11 cellular contexts compared by ENCODE assay signal in genomic region chr4:1243451-1244080, GRCh38. TPM values are rescaled to one million over a fixed set of nuclear protein-coding genes. Genes with fewer than 3 reads are reported as not detected.
A peak's percentile ranks its signal among the peaks of the same experiment; 100 is the strongest.
DNase-seq lines count a peak whose midpoint lies in the region; ATAC-seq and TF ChIP-seq lines count a peak whose summit lies in the region.
"Had no signal": no experiment of that assay in that cellular context is flagged by ENCODE, and none has a peak within 500 bp of the region (broad histone marks: within the 10 kb centered on the region; RNA-seq: fewer than 3 reads in every experiment).

No MANE protein-coding gene starts in this region.

- no peak overlapping the region for H2BK12ac ChIP-seq in mesenchymal stem cell (ENCODE audit: low read length in 2 of 2)

- no peak overlapping the region for H2AK5ac ChIP-seq in mesenchymal stem cell (ENCODE audit: low read length, severe bottlenecking)

- DNase-seq in Ammon's horn (ENCODE audit: low spot score) (peak; percentile 61), GM10248 (ENCODE audit: extremely low spot score) (no peak), mesenchymal stem cell (no peak), NCI-H1930 (lab: John Stamatoyannopoulos, UW) (no peak), stomach (no peak)
- DNase-seq in activated naive CD8-positive, alpha-beta T cell treated with anti-CD3 and anti-CD28 coated beads, Interleukin-2, amount 10 ng/mL, durations not matched to agents 7 days and 5 days, result peak; percentile 33
- DNase-seq in activated T-helper 1 cell treated with anti-CD3 and anti-CD28 coated beads, Interleukin-12 subunit alpha, Interleukin-12 subunit beta, Interleukin-2, Interleukin-4 antibody, amounts not matched to agents 30 ng/mL and 10 ng/mL and 1 ng/mL, durations not matched to agents 14 hours and 24 hours and 36 hours (ENCODE audit: low spot score), result no peak
- DNase-seq: Kasumi-1 had no signal

- no peak overlapping the region for H3K4me2 ChIP-seq in mesenchymal stem cell (ENCODE audit: low read length, poor library complexity, severe bottlenecking)
- H3K4me2 ChIP-seq: smooth muscle cell had no signal

- peak overlapping the region in 1 of 2 experiments; percentile 38 for H3K14ac ChIP-seq in mesenchymal stem cell (ENCODE audit: low read length in 2 of 2)

- H3K27me3 ChIP-seq in mesenchymal stem cell (ENCODE audit: control insufficient read depth in 1 of 2, insufficient read depth in 1 of 2, low read length in 2 of 2) (no peaks in the 10 kb centered on the region), stomach (no peaks in the 10 kb centered on the region)

- no peak overlapping the region for H3K4ac ChIP-seq in mesenchymal stem cell (ENCODE audit: low read depth in 1 of 2, low read length in 2 of 2)

- no peak for ATAC-seq in activated naive CD8-positive, alpha-beta T cell treated with anti-CD3 and anti-CD28 coated beads, Interleukin-2, amount 10 ng/mL, durations not matched to agents 7 days and 5 days (ENCODE audit: low read depth)
- ATAC-seq in GM18502 (IDR thresholded peaks at IDR 0.05; ENCODE audit: poor library complexity, unreplicated experiment), result no peak

- H3K36me3 ChIP-seq in mesenchymal stem cell (ENCODE audit: control insufficient read depth in 1 of 2, insufficient read depth in 2 of 2, low read depth in 1 of 2, low read length in 2 of 2) (peaks cover 25 to 69% of the 10 kb centered on the region in 2 experiments), stomach (peaks cover 16 to 34% (median 29%) of the 10 kb centered on the region in 4 donors)

- H2BK15ac ChIP-seq in mesenchymal stem cell (ENCODE audit: low read depth, poor library complexity, severe bottlenecking), result no peak overlapping the region

- peak overlapping the region in 1 of 2 experiments; percentile 47 for H3K23ac ChIP-seq in mesenchymal stem cell (ENCODE audit: low read length in 2 of 2)

- no peak for TF ChIP-seq EP300 in stomach (IDR thresholded peaks at IDR 0.05)

- no peaks in the 10 kb centered on the region for H3K27me3 Mint-ChIP-seq in activated naive CD8-positive, alpha-beta T cell treated with anti-CD3 and anti-CD28 coated beads, Interleukin-2, amount 10 ng/mL, durations not matched to agents 7 days and 5 days
- H3K27me3 Mint-ChIP-seq in activated T-helper 1 cell treated with anti-CD3 and anti-CD28 coated beads, Interleukin-12 subunit alpha, Interleukin-12 subunit beta, Interleukin-2, Interleukin-4 antibody, amounts not matched to agents 30 ng/mL and 10 ng/mL and 1 ng/mL, durations not matched to agents 14 hours and 24 hours and 36 hours (ENCODE audit: insufficient read depth), result no peaks in the 10 kb centered on the region
- H3K27me3 Mint-ChIP-seq: stimulated activated naive CD8-positive, alpha-beta T cell treated with anti-CD3 and anti-CD28 coated beads, Interleukin-15, Interleukin-2, amounts not matched to agents 100 ng/mL and 50 ng/mL, for 24 hours had no signal

- H3K27ac ChIP-seq in mesenchymal stem cell (ENCODE audit: low read length, poor library complexity, severe bottlenecking), result no peak overlapping the region
- H3K27ac ChIP-seq in stomach, result peak overlapping the region in 1 of 5 donors; percentile 98

- H3K18ac ChIP-seq in mesenchymal stem cell (ENCODE audit: low read depth in 1 of 2, low read length in 2 of 2), result no peak overlapping the region

- no peak overlapping the region for H3K4me3 Mint-ChIP-seq in activated naive CD8-positive, alpha-beta T cell treated with anti-CD3 and anti-CD28 coated beads, Interleukin-2, amount 10 ng/mL, durations not matched to agents 7 days and 5 days
- no peak overlapping the region for H3K4me3 Mint-ChIP-seq in activated T-helper 1 cell treated with anti-CD3 and anti-CD28 coated beads, Interleukin-12 subunit alpha, Interleukin-12 subunit beta, Interleukin-2, Interleukin-4 antibody, amounts not matched to agents 30 ng/mL and 10 ng/mL and 1 ng/mL, durations not matched to agents 14 hours and 24 hours and 36 hours
- H3K4me3 Mint-ChIP-seq: stimulated activated naive CD8-positive, alpha-beta T cell treated with anti-CD3 and anti-CD28 coated beads, Interleukin-15, Interleukin-2, amounts not matched to agents 100 ng/mL and 50 ng/mL, for 24 hours had no signal

- CTCF ChIA-PET in GM10248 (lab: Yijun Ruan, JAX), result interaction anchor here (1.1 to 1.4 kb wide), 3 partner anchors 25 to 113 kb away, joined by 3 to 5 read pairs (median 5); no protein-coding TSS in a partner anchor

- peak overlapping the region; percentile 54 for H3K9ac ChIP-seq in mesenchymal stem cell (ENCODE audit: low read length)

- H3K9me3 Mint-ChIP-seq in activated naive CD8-positive, alpha-beta T cell treated with anti-CD3 and anti-CD28 coated beads, Interleukin-2, amount 10 ng/mL, durations not matched to agents 7 days and 5 days, result no peaks in the 10 kb centered on the region
- no peaks in the 10 kb centered on the region for H3K9me3 Mint-ChIP-seq in activated T-helper 1 cell treated with anti-CD3 and anti-CD28 coated beads, Interleukin-12 subunit alpha, Interleukin-12 subunit beta, Interleukin-2, Interleukin-4 antibody, amounts not matched to agents 30 ng/mL and 10 ng/mL and 1 ng/mL, durations not matched to agents 14 hours and 24 hours and 36 hours
- H3K9me3 Mint-ChIP-seq: stimulated activated naive CD8-positive, alpha-beta T cell treated with anti-CD3 and anti-CD28 coated beads, Interleukin-15, Interleukin-2, amounts not matched to agents 100 ng/mL and 50 ng/mL, for 24 hours had no signal

- no peak overlapping the region for H2BK5ac ChIP-seq in mesenchymal stem cell (ENCODE audit: low read depth, low read length, poor library complexity, severe bottlenecking)

- intact Hi-C loops in activated T-helper 1 cell treated with anti-CD3 and anti-CD28 coated beads, Interleukin-12 subunit alpha, Interleukin-12 subunit beta, Interleukin-2, Interleukin-4 antibody, amounts not matched to agents 30 ng/mL and 10 ng/mL and 1 ng/mL, durations not matched to agents 14 hours and 24 hours and 36 hours (cut with micrococcal nuclease), result no loop called here
- intact Hi-C loops in stomach (cut with DNase I; ENCODE audit: low total_unique reads), result no loop called here

- TF ChIP-seq CTCF in GM10248 (IDR thresholded peaks at IDR 0.05; ENCODE audit: control extremely low read depth, extremely low read depth, low read depth, missing control alignments) (peak; percentile 26), stomach (IDR thresholded peaks at IDR 0.05) (no peak)

- peaks cover 11% of the 10 kb centered on the region for H3K36me3 Mint-ChIP-seq in activated naive CD8-positive, alpha-beta T cell treated with anti-CD3 and anti-CD28 coated beads, Interleukin-2, amount 10 ng/mL, durations not matched to agents 7 days and 5 days
- peaks cover 9% of the 10 kb centered on the region for H3K36me3 Mint-ChIP-seq in activated T-helper 1 cell treated with anti-CD3 and anti-CD28 coated beads, Interleukin-12 subunit alpha, Interleukin-12 subunit beta, Interleukin-2, Interleukin-4 antibody, amounts not matched to agents 30 ng/mL and 10 ng/mL and 1 ng/mL, durations not matched to agents 14 hours and 24 hours and 36 hours (ENCODE audit: low read depth)

- H3K4me1 Mint-ChIP-seq in activated naive CD8-positive, alpha-beta T cell treated with anti-CD3 and anti-CD28 coated beads, Interleukin-2, amount 10 ng/mL, durations not matched to agents 7 days and 5 days, result peaks cover 20% of the 10 kb centered on the region
- peaks cover 31% of the 10 kb centered on the region for H3K4me1 Mint-ChIP-seq in activated T-helper 1 cell treated with anti-CD3 and anti-CD28 coated beads, Interleukin-12 subunit alpha, Interleukin-12 subunit beta, Interleukin-2, Interleukin-4 antibody, amounts not matched to agents 30 ng/mL and 10 ng/mL and 1 ng/mL, durations not matched to agents 14 hours and 24 hours and 36 hours (ENCODE audit: low read depth)

- no peak overlapping the region for H3K27ac Mint-ChIP-seq in activated naive CD8-positive, alpha-beta T cell treated with anti-CD3 and anti-CD28 coated beads, Interleukin-2, amount 10 ng/mL, durations not matched to agents 7 days and 5 days
- H3K27ac Mint-ChIP-seq in activated T-helper 1 cell treated with anti-CD3 and anti-CD28 coated beads, Interleukin-12 subunit alpha, Interleukin-12 subunit beta, Interleukin-2, Interleukin-4 antibody, amounts not matched to agents 30 ng/mL and 10 ng/mL and 1 ng/mL, durations not matched to agents 14 hours and 24 hours and 36 hours, result no peak overlapping the region
- H3K27ac Mint-ChIP-seq: stimulated activated naive CD8-positive, alpha-beta T cell treated with anti-CD3 and anti-CD28 coated beads, Interleukin-15, Interleukin-2, amounts not matched to agents 100 ng/mL and 50 ng/mL, for 24 hours had no signal

- no peak overlapping the region for H4K91ac ChIP-seq in mesenchymal stem cell (ENCODE audit: low read length)

- H3K9me3 ChIP-seq in mesenchymal stem cell (ENCODE audit: control insufficient read depth, low read length), result no peaks in the 10 kb centered on the region
- H3K9me3 ChIP-seq in stomach, result no peaks in the 10 kb centered on the region

- H4K8ac ChIP-seq in mesenchymal stem cell (ENCODE audit: low read length), result peak overlapping the region; percentile 35

- H2BK120ac ChIP-seq in mesenchymal stem cell (ENCODE audit: low read depth, low read length), result no peak overlapping the region

- H3K4me1 ChIP-seq in mesenchymal stem cell (ENCODE audit: control insufficient read depth, insufficient read depth, low read depth, low read length), result peaks cover 60% of the 10 kb centered on the region
- peaks cover 55 to 80% (median 71%) of the 10 kb centered on the region in 4 donors for H3K4me1 ChIP-seq in stomach

- no peak for TF ChIP-seq POLR2A in stomach (IDR thresholded peaks at IDR 0.05)

- no peak overlapping the region for H3K4me3 ChIP-seq in mesenchymal stem cell (ENCODE audit: insufficient read depth in 1 of 2, low read depth in 1 of 2, low read length in 2 of 2)
- peak overlapping the region in 1 of 4 donors; percentile 74 for H3K4me3 ChIP-seq in stomach
- H3K4me3 ChIP-seq: smooth muscle cell had no signal

- 96% methylated on average over 15 of the region's 15 CpGs for WGBS in mesenchymal stem cell
- 58 to 78% (median 68%) methylated on average over 14 to 15 of the region's 15 CpGs for WGBS in stomach, 5 donors

- peaks cover 3% of the 10 kb centered on the region for H3K79me1 ChIP-seq in mesenchymal stem cell (replicated peaks; ENCODE audit: low read length, poor library complexity, severe bottlenecking)

- POLR2A ChIA-PET in GM10248 (lab: Yijun Ruan, JAX), result no interaction called here
- POLR2A ChIA-PET in activated naive CD8-positive, alpha-beta T cell treated with anti-CD3 and anti-CD28 coated beads, Interleukin-2, amount 10 ng/mL, durations not matched to agents 7 days and 5 days (lab: Charles Lee), result no interaction called here

- no peak overlapping the region for H2AFZ ChIP-seq in mesenchymal stem cell (ENCODE audit: low read depth, low read length)

RNA-seq across cellular contexts. Expression of gene CTBP1, which starts 5.4 kb away (rescaled TPM):
- total RNA-seq in activated naive CD8-positive, alpha-beta T cell treated with anti-CD3 and anti-CD28 coated beads, Interleukin-2, amount 10 ng/mL, durations not matched to agents 7 days and 5 days, result 100 to 1,000 TPM; 194 to 211 TPM
- 96.7 TPM for polyA plus RNA-seq in mesenchymal stem cell (2013, experiment 1 of 2)
- 92.8 TPM for polyA plus RNA-seq in mesenchymal stem cell (2013, experiment 2 of 2)
- total RNA-seq in activated T-helper 1 cell treated with anti-CD3 and anti-CD28 coated beads, Interleukin-12 subunit alpha, Interleukin-12 subunit beta, Interleukin-2, Interleukin-4 antibody, amounts not matched to agents 30 ng/mL and 10 ng/mL and 1 ng/mL, durations not matched to agents 14 hours and 24 hours and 36 hours, result 203 and 206 TPM in 2 replicates
- 100 to 1,000 TPM in 3 of 5 donors, 10 to 100 TPM in 2; 85.0 to 415 (median 227) TPM for total RNA-seq in stomach
- polyA plus RNA-seq in stomach, result 10 to 100 TPM; 72.7 to 90.4 (median 83.5) TPM

RNA-seq across cellular contexts. Expression of gene MAEA, which starts 46.1 kb away (rescaled TPM):
- 10 to 100 TPM; 73.2 to 82.9 TPM for total RNA-seq in activated naive CD8-positive, alpha-beta T cell treated with anti-CD3 and anti-CD28 coated beads, Interleukin-2, amount 10 ng/mL, durations not matched to agents 7 days and 5 days
- 37.6 TPM for polyA plus RNA-seq in mesenchymal stem cell (2013, experiment 1 of 2)
- 37.1 TPM for polyA plus RNA-seq in mesenchymal stem cell (2013, experiment 2 of 2)
- 67.1 and 68.1 TPM in 2 replicates for total RNA-seq in activated T-helper 1 cell treated with anti-CD3 and anti-CD28 coated beads, Interleukin-12 subunit alpha, Interleukin-12 subunit beta, Interleukin-2, Interleukin-4 antibody, amounts not matched to agents 30 ng/mL and 10 ng/mL and 1 ng/mL, durations not matched to agents 14 hours and 24 hours and 36 hours
- 100 to 1,000 TPM in 3 of 5 donors, 10 to 100 TPM in 2; 34.0 to 295 (median 103) TPM for total RNA-seq in stomach
- polyA plus RNA-seq in stomach, result 10 to 100 TPM; 42.3 to 48.4 (median 42.8) TPM

Comparison
In these comparisons a context has a peak if more than half of its experiments do, and no peak if none do; other contexts are left out.
1. DNase-seq: peak in Ammon's horn (single experiment) and activated naive CD8-positive, alpha-beta T cell treated with anti-CD3 and anti-CD28 coated beads, Interleukin-2, amount 10 ng/mL, durations not matched to agents 7 days and 5 days (single experiment); none in GM10248 (single experiment), mesenchymal stem cell (single experiment), NCI-H1930 (0 of 2), activated T-helper 1 cell treated with anti-CD3 and anti-CD28 coated beads, Interleukin-12 subunit alpha, Interleukin-12 subunit beta, Interleukin-2, Interleukin-4 antibody, amounts not matched to agents 30 ng/mL and 10 ng/mL and 1 ng/mL, durations not matched to agents 14 hours and 24 hours and 36 hours (single experiment) and stomach (single experiment).